30 cellular contexts compared by ENCODE assay signal in the genomic region with DNA sequence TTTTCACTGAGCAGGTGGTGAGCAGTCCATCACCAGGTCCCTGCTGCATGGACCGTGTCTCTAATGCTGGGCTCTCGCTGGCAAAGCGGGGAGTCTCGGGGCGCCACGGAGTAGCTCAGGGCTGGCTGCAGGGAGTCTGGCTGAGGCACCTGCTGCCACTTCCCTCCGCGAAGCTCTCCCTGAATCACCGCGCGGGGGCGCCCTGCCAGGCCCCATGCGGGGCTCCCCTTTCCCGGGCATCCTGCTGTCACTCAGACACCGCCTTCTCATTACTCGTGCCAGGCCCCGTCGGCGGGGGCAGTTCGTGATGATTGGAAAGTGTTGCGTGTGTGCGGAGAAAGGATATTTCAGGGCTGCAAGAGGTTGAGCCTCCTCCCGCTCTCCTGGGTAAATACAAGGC.
DNase-seq lines count a peak whose midpoint lies in the region; ATAC-seq and TF ChIP-seq lines count a peak whose summit lies in the region.
"Had no signal": no experiment of that assay in that cellular context is flagged by ENCODE, and none has a peak within 500 bp of the region (broad histone marks: within the 10 kb centered on the region; RNA-seq: fewer than 3 reads in every experiment).

No MANE protein-coding gene starts in this region.

- POLR2A ChIA-PET in WTC11 (lab: Charles Lee), result no interaction called here

- H3K4me3 ChIP-seq in MG63, result no peak overlapping the region
- no peak overlapping the region for H3K4me3 ChIP-seq in dorsolateral prefrontal cortex
- H3K4me3 ChIP-seq: lower lobe of right lung had no signal

- CTCF ChIA-PET in WTC11 (lab: Charles Lee), result interaction anchor here (0.6 to 1.6 kb wide), 11 partner anchors 10 to 721 kb away, joined by 3 to 6 read pairs (median 3); no protein-coding TSS in a partner anchor

- H3K36me3 Mint-ChIP-seq in WTC11 (peaks cover 2% of the 10 kb centered on the region; the same call in 1 of the 2 replicates), progenitor cell of endocrine pancreas (ENCODE audit: insufficient read depth) (no peaks in the 10 kb centered on the region)
- H3K36me3 Mint-ChIP-seq: activated naive CD4-positive, alpha-beta T cell treated with anti-CD3 and anti-CD28 coated beads, Interleukin-2, amount 10 ng/mL, durations not matched to agents 7 days and 5 days; natural killer cell had no signal

- intact Hi-C loops in dorsolateral prefrontal cortex (cut with DNase I), result no loop called here

- H3K27me3 ChIP-seq in MG63, result peaks cover 22% of the 10 kb centered on the region
- H3K27me3 ChIP-seq in dorsolateral prefrontal cortex, result peaks cover 0 to 43% (median 6%) of the 10 kb centered on the region in 45 donors

- no peaks in the 10 kb centered on the region for H3K36me3 ChIP-seq in MG63
- H3K36me3 ChIP-seq: lower lobe of right lung had no signal

- H3K4me3 Mint-ChIP-seq in WTC11 (no peak overlapping the region), progenitor cell of endocrine pancreas (ENCODE audit: low read depth) (no peak overlapping the region)
- H3K4me3 Mint-ChIP-seq: activated naive CD4-positive, alpha-beta T cell treated with anti-CD3 and anti-CD28 coated beads, Interleukin-2, amount 10 ng/mL, durations not matched to agents 7 days and 5 days; activated T-helper 1 cell treated with anti-CD3 and anti-CD28 coated beads, Interleukin-12 subunit alpha, Interleukin-12 subunit beta, Interleukin-2, Interleukin-4 antibody, amounts not matched to agents 30 ng/mL and 10 ng/mL and 1 ng/mL, durations not matched to agents 14 hours and 24 hours and 36 hours; CD4-positive, alpha-beta T cell; natural killer cell; stimulated activated naive CD8-positive, alpha-beta T cell treated with anti-CD3 and anti-CD28 coated beads, Interleukin-15, amount 100 ng/mL, for 72 hours had no signal

- ATAC-seq in WTC11 (peak; percentile 41), HG03571 (IDR thresholded peaks at IDR 0.05; ENCODE audit: unreplicated experiment) (no peak)
- ATAC-seq: lower lobe of right lung; natural killer cell; Right ventricle myocardium inferior; stimulated activated naive CD8-positive, alpha-beta T cell treated with anti-CD3 and anti-CD28 coated beads, Interleukin-15, amount 100 ng/mL, for 72 hours had no signal

- H3K4me1 Mint-ChIP-seq in WTC11 (no peaks in the 10 kb centered on the region; the same call in 1 of the 2 replicates), progenitor cell of endocrine pancreas (ENCODE audit: low read depth) (peaks cover 4% of the 10 kb centered on the region)
- H3K4me1 Mint-ChIP-seq: activated naive CD4-positive, alpha-beta T cell treated with anti-CD3 and anti-CD28 coated beads, Interleukin-2, amount 10 ng/mL, durations not matched to agents 7 days and 5 days; natural killer cell; stimulated activated naive CD8-positive, alpha-beta T cell treated with anti-CD3 and anti-CD28 coated beads, Interleukin-15, amount 100 ng/mL, for 72 hours had no signal

- no peaks in the 10 kb centered on the region for H3K9me3 ChIP-seq in MG63
- H3K9me3 ChIP-seq: lower lobe of right lung had no signal

- no peak overlapping the region for H3K27ac ChIP-seq in dorsolateral prefrontal cortex
- H3K27ac ChIP-seq: lower lobe of right lung had no signal

- peak; percentile 37 for DNase-seq in NCI-H748 (lab: John Stamatoyannopoulos, UW; ENCODE audit: unreplicated experiment)
- DNase-seq in NCI-H748 treated with DMSO at 0.1 percent for 48 hours (lab: John Stamatoyannopoulos, UW), result no peak
- peak; percentile 51 for DNase-seq in MG63
- DNase-seq in WTC11 (ENCODE audit: low spot score), result peak; percentile 44
- DNase-seq in progenitor cell of endocrine pancreas (ENCODE audit: low spot score, unreplicated experiment), result peak; percentile 22
- no peak for DNase-seq in dorsolateral prefrontal cortex
- no peak for DNase-seq in NCI-H2227 treated with DMSO at 0.1 percent for 48 hours (lab: John Stamatoyannopoulos, UW)
- DNase-seq: activated CD4-positive, alpha-beta T cell treated with anti-CD3 and anti-CD28 coated beads, Interleukin-2, amount 50 U/mL, for 48 hours; activated CD8-positive, alpha-beta memory T cell treated with anti-CD3 and anti-CD28 coated beads, Interleukin-2, amount 50 U/mL, for 4 hours; activated naive CD4-positive, alpha-beta T cell treated with anti-CD3 and anti-CD28 coated beads, Interleukin-2, amount 10 ng/mL, durations not matched to agents 7 days and 5 days; amniotic stem cell; CD4-positive, alpha-beta T cell; effector CD8-positive, alpha-beta T cell; glutamatergic neuron; Kasumi-1; kidney glomerular epithelial cell; lower lobe of right lung; natural killer cell; NCI-H1092; NCI-H187; NCI-H226; OCI-M1; retina; small intestine; stimulated activated CD4-positive, alpha-beta T cell treated with anti-CD3 and anti-CD28 coated beads, Interleukin-1b, Interleukin-23, amount 100 ng/mL, for 48 hours; stimulated activated CD8-positive, alpha-beta memory T cell treated with anti-CD3 and anti-CD28 coated beads, Interleukin-4, amount 100 ng/mL, for 48 hours; stimulated activated naive CD8-positive, alpha-beta T cell treated with anti-CD3 and anti-CD28 coated beads, Interleukin-15, amount 100 ng/mL, for 72 hours had no signal

- H3K27ac Mint-ChIP-seq in WTC11, result no peak overlapping the region
- no peak overlapping the region for H3K27ac Mint-ChIP-seq in progenitor cell of endocrine pancreas
- H3K27ac Mint-ChIP-seq: activated naive CD4-positive, alpha-beta T cell treated with anti-CD3 and anti-CD28 coated beads, Interleukin-2, amount 10 ng/mL, durations not matched to agents 7 days and 5 days; activated T-helper 1 cell treated with anti-CD3 and anti-CD28 coated beads, Interleukin-12 subunit alpha, Interleukin-12 subunit beta, Interleukin-2, Interleukin-4 antibody, amounts not matched to agents 30 ng/mL and 10 ng/mL and 1 ng/mL, durations not matched to agents 14 hours and 24 hours and 36 hours; CD4-positive, alpha-beta T cell; natural killer cell; stimulated activated naive CD8-positive, alpha-beta T cell treated with anti-CD3 and anti-CD28 coated beads, Interleukin-15, amount 100 ng/mL, for 72 hours had no signal

- TF ChIP-seq CTCF in WTC11 (IDR thresholded peaks at IDR 0.05), result 0 out of 2 replicates have a peak, but pooled peaks have one; percentile 24
- TF ChIP-seq CTCF in progenitor cell of endocrine pancreas (IDR thresholded peaks at IDR 0.05; ENCODE audit: unreplicated experiment), result peak; percentile 61
- no peak for TF ChIP-seq CTCF in dorsolateral prefrontal cortex (IDR thresholded peaks at IDR 0.05 in 54 of 56, conservative IDR thresholded peaks at IDR 0.05 in 2 of 56; ENCODE audit: low read depth in 1 of 56, partially characterized antibody in 56 of 56)

- H3K9me3 Mint-ChIP-seq in WTC11, result peaks cover 15% of the 10 kb centered on the region
- no peaks in the 10 kb centered on the region for H3K9me3 Mint-ChIP-seq in progenitor cell of endocrine pancreas (ENCODE audit: low read depth)
- H3K9me3 Mint-ChIP-seq: activated T-helper 1 cell treated with anti-CD3 and anti-CD28 coated beads, Interleukin-12 subunit alpha, Interleukin-12 subunit beta, Interleukin-2, Interleukin-4 antibody, amounts not matched to agents 30 ng/mL and 10 ng/mL and 1 ng/mL, durations not matched to agents 14 hours and 24 hours and 36 hours; CD4-positive, alpha-beta T cell had no signal

- H3K27me3 Mint-ChIP-seq in WTC11 (ENCODE audit: low read depth) (no peaks in the 10 kb centered on the region), progenitor cell of endocrine pancreas (peaks cover 83% of the 10 kb centered on the region)
- H3K27me3 Mint-ChIP-seq: activated naive CD4-positive, alpha-beta T cell treated with anti-CD3 and anti-CD28 coated beads, Interleukin-2, amount 10 ng/mL, durations not matched to agents 7 days and 5 days had no signal

TF ChIP-seq in WTC11, 78 proteins besides CTCF, POLR2A, EP300 and RAD21:
- TF ChIP-seq, protein P1, sequence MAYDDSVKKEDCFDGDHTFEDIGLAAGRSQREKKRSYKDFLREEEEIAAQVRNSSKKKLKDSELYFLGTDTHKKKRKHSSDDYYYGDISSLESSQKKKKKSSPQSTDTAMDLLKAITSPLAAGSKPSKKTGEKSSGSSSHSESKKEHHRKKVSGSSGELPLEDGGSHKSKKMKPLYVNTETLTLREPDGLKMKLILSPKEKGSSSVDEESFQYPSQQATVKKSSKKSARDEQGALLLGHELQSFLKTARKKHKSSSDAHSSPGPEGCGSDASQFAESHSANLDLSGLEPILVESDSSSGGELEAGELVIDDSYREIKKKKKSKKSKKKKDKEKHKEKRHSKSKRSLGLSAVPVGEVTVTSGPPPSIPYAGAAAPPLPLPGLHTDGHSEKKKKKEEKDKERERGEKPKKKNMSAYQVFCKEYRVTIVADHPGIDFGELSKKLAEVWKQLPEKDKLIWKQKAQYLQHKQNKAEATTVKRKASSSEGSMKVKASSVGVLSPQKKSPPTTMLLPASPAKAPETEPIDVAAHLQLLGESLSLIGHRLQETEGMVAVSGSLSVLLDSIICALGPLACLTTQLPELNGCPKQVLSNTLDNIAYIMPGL (CRISPR knock-in tag; IDR thresholded peaks at IDR 0.05), result no peak
- TF ChIP-seq CREM (CRISPR knock-in tag; IDR thresholded peaks at IDR 0.05) (no peak), ZNF396 (CRISPR knock-in tag; IDR thresholded peaks at IDR 0.05; ENCODE audit: borderline replicate concordance) (no peak), NFYB (CRISPR knock-in tag; conservative IDR thresholded peaks at IDR 0.05; ENCODE audit: low read depth) (no peak)
- TF ChIP-seq, protein P2, sequence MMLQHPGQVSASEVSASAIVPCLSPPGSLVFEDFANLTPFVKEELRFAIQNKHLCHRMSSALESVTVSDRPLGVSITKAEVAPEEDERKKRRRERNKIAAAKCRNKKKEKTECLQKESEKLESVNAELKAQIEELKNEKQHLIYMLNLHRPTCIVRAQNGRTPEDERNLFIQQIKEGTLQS (CRISPR knock-in tag; conservative IDR thresholded peaks at IDR 0.05), result no peak
- TF ChIP-seq, protein P3, sequence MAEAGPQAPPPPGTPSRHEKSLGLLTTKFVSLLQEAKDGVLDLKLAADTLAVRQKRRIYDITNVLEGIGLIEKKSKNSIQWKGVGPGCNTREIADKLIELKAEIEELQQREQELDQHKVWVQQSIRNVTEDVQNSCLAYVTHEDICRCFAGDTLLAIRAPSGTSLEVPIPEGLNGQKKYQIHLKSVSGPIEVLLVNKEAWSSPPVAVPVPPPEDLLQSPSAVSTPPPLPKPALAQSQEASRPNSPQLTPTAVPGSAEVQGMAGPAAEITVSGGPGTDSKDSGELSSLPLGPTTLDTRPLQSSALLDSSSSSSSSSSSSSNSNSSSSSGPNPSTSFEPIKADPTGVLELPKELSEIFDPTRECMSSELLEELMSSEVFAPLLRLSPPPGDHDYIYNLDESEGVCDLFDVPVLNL (CRISPR knock-in tag; IDR thresholded peaks at IDR 0.05; ENCODE audit: borderline replicate concordance, low read depth), result no peak

Comparison
In these comparisons a context has a peak if more than half of its experiments do, and no peak if none do; other contexts are left out.
1. DNase-seq: peak in NCI-H748 (single experiment), MG63 (single experiment), WTC11 (single experiment) and progenitor cell of endocrine pancreas (single experiment); none in NCI-H748 treated with DMSO at 0.1 percent for 48 hours (single experiment), dorsolateral prefrontal cortex (0 of 10) and NCI-H2227 treated with DMSO at 0.1 percent for 48 hours (single experiment).
2. CTCF ChIP-seq: peak in WTC11 (single experiment) and progenitor cell of endocrine pancreas (single experiment); none in dorsolateral prefrontal cortex (0 of 56).